21 cellular contexts compared by ENCODE assay signal in genomic region chr3:150793641-150794040, GRCh38.
"Had no signal": no experiment of that assay in that cellular context is flagged by ENCODE, and none has a peak within 500 bp of the region (broad histone marks: within the 10 kb centered on the region; RNA-seq: fewer than 3 reads in every experiment).

No MANE protein-coding gene starts in this region.

- ATAC-seq: activated CD4-positive, CD25-positive, alpha-beta regulatory T cell treated with anti-CD3 and anti-CD28 coated beads, Interleukin-2, amount 50 U/mL, for 24 hours; natural killer cell treated with Interleukin-12 subunit alpha and Interleukin-12 subunit beta and Interleukin-15 and Interleukin-18, amount 100 ng/mL, for 72 hours; right cardiac atrium had no signal

- H3K79me2 ChIP-seq: hepatocyte had no signal

- H2AFZ ChIP-seq: hepatocyte had no signal

- H3K4me1 ChIP-seq: colonic mucosa, left ventricle myocardium inferior had no signal

- H3K36me3 ChIP-seq: colonic mucosa, left ventricle myocardium inferior, spleen, tibial nerve had no signal

- H3K27ac ChIP-seq: colonic mucosa, hepatocyte, left ventricle myocardium inferior, spleen, tibial nerve, VCaP had no signal

- H3K27me3 ChIP-seq: colonic mucosa, hepatocyte, spleen, tibial nerve had no signal

- H3K4me3 ChIP-seq: colonic mucosa, hepatocyte, left ventricle myocardium inferior, lung, spleen, tibial nerve had no signal

- H3K9me3 ChIP-seq: colonic mucosa, left ventricle myocardium inferior, spleen had no signal

- H3K4me2 ChIP-seq: hepatocyte had no signal

- DNase-seq: activated CD4-positive, alpha-beta T cell treated with anti-CD3 and anti-CD28 coated beads for 48 hours; activated CD4-positive, alpha-beta T cell treated with anti-CD3 and anti-CD28 coated beads, Interleukin-2, amount 50 U/mL, for 48 hours; activated CD8-positive, alpha-beta memory T cell treated with anti-CD3 and anti-CD28 coated beads for 24 hours; activated effector memory CD4-positive, alpha-beta T cell treated with Interleukin-2 at 50 U/mL for 16 hours; activated naive CD4-positive, alpha-beta T cell treated with Interleukin-2 at 50 U/mL for 16 hours; anterior cingulate cortex; colonic mucosa; effector CD8-positive, alpha-beta T cell; islet precursor cell; left ventricle myocardium inferior; mesendoderm; right cardiac atrium; spleen; stimulated activated naive CD4-positive, alpha-beta T cell treated with Interleukin-2 at 50 U/mL for 16 hours; T-helper 9 cell had no signal
